In the genomic region with DNA sequence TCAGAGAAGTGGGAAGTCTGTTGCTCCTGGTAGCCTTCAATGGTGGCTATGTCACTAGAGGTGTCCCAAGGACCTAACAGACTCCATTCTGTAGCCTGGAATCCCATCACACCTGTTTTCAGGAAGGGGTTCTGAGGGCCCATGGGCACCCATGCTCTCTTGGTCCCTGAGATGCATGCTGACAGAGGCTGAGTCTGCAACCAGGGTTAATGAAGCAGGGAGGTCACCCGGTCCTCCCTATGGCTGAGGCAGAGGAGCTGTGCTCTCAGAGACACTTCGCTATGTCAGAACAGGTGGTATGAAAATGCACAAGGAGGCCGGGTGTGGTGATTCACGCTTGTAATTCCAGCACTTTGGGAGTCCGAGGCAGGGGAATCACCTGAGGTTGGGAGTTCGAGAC, we compare ENCODE assay signal across 26 cellular contexts.
"Had no signal": no experiment of that assay in that cellular context is flagged by ENCODE, and none has a peak within 500 bp of the region (broad histone marks: within the 10 kb centered on the region; RNA-seq: fewer than 3 reads in every experiment).

No MANE protein-coding gene starts in this region.

- H3K36me3 ChIP-seq: colonic mucosa, esophagus squamous epithelium, gastrocnemius medialis, heart left ventricle, left lung, lower lobe of right lung had no signal

- H3K4me2 ChIP-seq: hepatocyte had no signal

- ATAC-seq: effector memory CD8-positive, alpha-beta T cell; esophagus mucosa; gastrocnemius medialis; heart left ventricle; left colon; left lung; left ventricle myocardium superior; lower lobe of right lung had no signal

- H3K9me3 ChIP-seq: colonic mucosa had no signal

- H3K4me1 ChIP-seq: colonic mucosa, esophagus squamous epithelium, gastrocnemius medialis, heart left ventricle, left lung, lower lobe of right lung had no signal

- H2AFZ ChIP-seq: hepatocyte had no signal

- H3K27ac ChIP-seq: colonic mucosa, epithelial cell of prostate, esophagus squamous epithelium, gastrocnemius medialis, heart left ventricle, hepatocyte, left lung, lower lobe of right lung had no signal

- H3K27me3 ChIP-seq: colonic mucosa, esophagus squamous epithelium, gastrocnemius medialis, hepatocyte, left lung had no signal

- H3K4me3 ChIP-seq: colonic mucosa, esophagus squamous epithelium, gastrocnemius medialis, heart left ventricle, hepatocyte, left lung, lower lobe of right lung had no signal

- H3K79me2 ChIP-seq: hepatocyte had no signal

- DNase-seq: cerebellar nuclear complex; colonic mucosa; cortex of kidney; effector CD8-positive, alpha-beta T cell; effector memory CD8-positive, alpha-beta T cell; endodermal cell; erythroblast; esophagus squamous epithelium; foreskin fibroblast; foreskin melanocyte; gastrocnemius medialis; heart left ventricle; hypothalamus; immature natural killer cell; islet precursor cell; kidney; kidney glomerular epithelial cell; left colon; left lung; left ventricle myocardium superior; lower lobe of right lung; mesendoderm; midbrain had no signal
